In genomic region chrX:45031830-45032229, GRCh38 we compare ENCODE assay signal across 24 cellular contexts.
"Had no signal": no experiment of that assay in that cellular context is flagged by ENCODE, and none has a peak within 500 bp of the region (broad histone marks: within the 10 kb centered on the region; RNA-seq: fewer than 3 reads in every experiment).

No MANE protein-coding gene starts in this region.

- H3K4me1 Mint-ChIP-seq: nephron progenitor cell had no signal

- H3K36me3 ChIP-seq: lower lobe of right lung, sigmoid colon, stomach, thyroid gland had no signal

- H3K27me3 ChIP-seq: dorsolateral prefrontal cortex, sigmoid colon, stomach, thyroid gland had no signal

- FAIRE-seq: frontal cortex, urothelium cell line had no signal

- H3K9me3 Mint-ChIP-seq: immature natural killer cell; stimulated activated effector memory CD8-positive, alpha-beta T cell treated with anti-CD3 and anti-CD28 coated beads, Interleukin-12 subunit alpha, Interleukin-12 subunit beta, amount 100 ng/mL, for 72 hours had no signal

- DNase-seq: dorsolateral prefrontal cortex; effector CD4-positive, alpha-beta T cell; hypothalamus; immature natural killer cell; islet precursor cell; kidney glomerular epithelial cell; left colon; left ventricle myocardium superior; lower lobe of right lung; naive thymus-derived CD8-positive, alpha-beta T cell; nephron progenitor cell; nucleus accumbens; posterior cingulate gyrus; psoas muscle; right cardiac atrium; sigmoid colon; stimulated activated CD4-positive, alpha-beta T cell treated with anti-CD3 and anti-CD28 coated beads, Interleukin-2, amount 100 ng/mL, for 24 hours; stimulated activated CD4-positive, alpha-beta T cell treated with anti-CD3 and anti-CD28 coated beads, Interleukin-4, amount 100 ng/mL, for 24 hours; stimulated activated naive CD4-positive, alpha-beta T cell treated with Interleukin-2 at 50 U/mL for 16 hours; stomach; thyroid gland had no signal

- H3K27me3 Mint-ChIP-seq: naive thymus-derived CD8-positive, alpha-beta T cell had no signal

- H3K36me3 Mint-ChIP-seq: immature natural killer cell had no signal

- H3K4me3 ChIP-seq: dorsolateral prefrontal cortex, lower lobe of right lung, psoas muscle, sigmoid colon, stomach, thyroid gland had no signal

- H3K9me3 ChIP-seq: lower lobe of right lung, psoas muscle, sigmoid colon, stomach, thyroid gland had no signal

- H3K27ac Mint-ChIP-seq: nephron progenitor cell; stimulated activated effector memory CD8-positive, alpha-beta T cell treated with anti-CD3 and anti-CD28 coated beads, Interleukin-12 subunit alpha, Interleukin-12 subunit beta, amount 100 ng/mL, for 72 hours had no signal

- H3K4me1 ChIP-seq: lower lobe of right lung, psoas muscle, thyroid gland had no signal

- ATAC-seq: left colon; left ventricle myocardium superior; lower lobe of right lung; naive thymus-derived CD8-positive, alpha-beta T cell; psoas muscle; right cardiac atrium; stimulated activated effector memory CD8-positive, alpha-beta T cell treated with anti-CD3 and anti-CD28 coated beads, Interleukin-12 subunit alpha, Interleukin-12 subunit beta, amount 100 ng/mL, for 72 hours had no signal

- H3K27ac ChIP-seq: lower lobe of right lung, psoas muscle, sigmoid colon, stomach, thyroid gland had no signal

- H3K4me3 Mint-ChIP-seq: immature natural killer cell; nephron progenitor cell; stimulated activated effector memory CD8-positive, alpha-beta T cell treated with anti-CD3 and anti-CD28 coated beads, Interleukin-12 subunit alpha, Interleukin-12 subunit beta, amount 100 ng/mL, for 72 hours had no signal
